Comparison of ENCODE assay signal across 28 cellular contexts in the genomic region with DNA sequence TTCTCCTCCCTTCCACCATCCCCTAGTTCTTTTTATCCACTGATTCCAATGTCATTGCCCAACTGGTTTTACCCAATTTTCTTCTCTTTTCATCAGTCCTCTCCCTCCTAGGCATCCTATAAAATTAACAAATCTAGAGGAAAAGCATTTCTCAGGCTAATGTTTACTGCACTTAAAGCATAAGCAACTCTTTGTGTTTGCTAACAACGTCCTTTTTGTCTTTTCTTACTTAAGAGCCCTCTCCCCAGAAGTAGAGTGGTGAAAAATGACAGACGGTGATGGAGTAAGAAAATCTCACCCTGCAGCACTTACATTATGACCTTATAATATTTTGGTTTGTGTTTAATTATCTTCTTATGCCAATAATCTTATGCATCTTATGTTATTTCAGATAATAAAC. TPM values are rescaled to one million over a fixed set of nuclear protein-coding genes. Genes with fewer than 3 reads are reported as not detected.
"Had no signal": no experiment of that assay in that cellular context is flagged by ENCODE, and none has a peak within 500 bp of the region (broad histone marks: within the 10 kb centered on the region; RNA-seq: fewer than 3 reads in every experiment).

No MANE protein-coding gene starts in this region.

- DNase-seq: natural killer cell; nucleus accumbens; ovary; posterior cingulate gyrus; psoas muscle; right cardiac atrium; right lobe of liver; sigmoid colon; small intestine; stimulated activated CD4-positive, alpha-beta T cell treated with anti-CD3 and anti-CD28 coated beads, Interleukin-15, amount 100 ng/mL, for 24 hours; stimulated activated CD4-positive, alpha-beta T cell treated with anti-CD3 and anti-CD28 coated beads, Interleukin-2, amount 100 ng/mL, for 24 hours; stimulated activated CD4-positive, alpha-beta T cell treated with anti-CD3 and anti-CD28 coated beads, Interleukin-2, amount 100 ng/mL, for 48 hours; stimulated activated CD4-positive, alpha-beta T cell treated with anti-CD3 and anti-CD28 coated beads, Interleukin-4, amount 100 ng/mL, for 24 hours; stimulated activated naive B cell treated with anti-CD40 and anti-IgM and Interleukin-4, amounts not matched to agents 10 μg/mL and 1 μg/mL and 100 μg/mL, for 72 hours; stimulated activated naive CD4-positive, alpha-beta T cell treated with Interleukin-2 at 50 U/mL for 16 hours; stomach; thyroid gland; trophoblast cell; upper lobe of left lung had no signal

- H3K4me1 ChIP-seq: parathyroid adenoma, psoas muscle, right lobe of liver, stomach, thyroid gland, tibial nerve, upper lobe of left lung, vagina had no signal

- H3K4me3 ChIP-seq: ovary, psoas muscle, right lobe of liver, sigmoid colon, stomach, thoracic aorta, thyroid gland, tibial nerve, upper lobe of left lung, vagina had no signal

- H3K27me3 ChIP-seq: neutrophil, ovary, right lobe of liver, sigmoid colon, stomach, thyroid gland, tibial nerve, upper lobe of left lung, vagina had no signal

- H3K27ac ChIP-seq: neutrophil, ovary, parathyroid adenoma, psoas muscle, right lobe of liver, sigmoid colon, stomach, thoracic aorta, thyroid gland, tibial nerve, upper lobe of left lung, vagina had no signal

- H3K79me2 ChIP-seq: parathyroid adenoma had no signal

- H2AFZ ChIP-seq: parathyroid adenoma had no signal

- FAIRE-seq: small intestine, urothelium cell line had no signal

- ATAC-seq: natural killer cell; psoas muscle; right cardiac atrium; right lobe of liver; stimulated activated effector memory CD8-positive, alpha-beta T cell treated with anti-CD3 and anti-CD28 coated beads, Interleukin-12 subunit alpha, Interleukin-12 subunit beta, amount 100 ng/mL, for 72 hours; stimulated activated naive B cell treated with anti-CD40 and anti-IgM and Interleukin-4, amounts not matched to agents 10 μg/mL and 1 μg/mL and 100 μg/mL, for 72 hours had no signal

- H3K36me3 ChIP-seq: neutrophil, ovary, right lobe of liver, sigmoid colon, stomach, thoracic aorta, thyroid gland, tibial nerve, upper lobe of left lung, vagina had no signal

- H3K9me3 ChIP-seq: neutrophil, ovary, psoas muscle, right lobe of liver, sigmoid colon, stomach, thoracic aorta, thyroid gland, tibial nerve, upper lobe of left lung, vagina had no signal

- H3K9ac ChIP-seq: parathyroid adenoma had no signal

RNA-seq across cellular contexts. Expression of gene SPATA9, which starts 1.6 kb away (rescaled TPM):
- total RNA-seq: progenitor cell of endocrine pancreas, thyroid gland, vagina had no signal

RNA-seq across cellular contexts. Expression of gene RFESD, which starts 37.8 kb away (rescaled TPM):
- polyA plus RNA-seq: neural cell had no signal
